ENCODE assay signal across 13 cellular contexts in genomic region chr13:85675508-85675907, GRCh38.
DNase-seq lines count a peak whose midpoint lies in the region; ATAC-seq and TF ChIP-seq lines count a peak whose summit lies in the region.
"Had no signal": no experiment of that assay in that cellular context is flagged by ENCODE, and none has a peak within 500 bp of the region (broad histone marks: within the 10 kb centered on the region; RNA-seq: fewer than 3 reads in every experiment).

No MANE protein-coding gene starts in this region.

- H3K9me3 ChIP-seq in Karpas-422 (ENCODE audit: low read length): peaks cover 3% of the 10 kb centered on the region; the same call in 1 of the 2 replicates
- H3K9me3 ChIP-seq: HAP-1 had no signal

- no peak overlapping the region for H3K9ac ChIP-seq in Karpas-422 (ENCODE audit: low read length)

- H3K27ac Mint-ChIP-seq in GM23338: 0 out of 2 replicates have a peak overlapping the region, but pooled peaks have one; percentile 5
- H3K27ac Mint-ChIP-seq: CD4-positive, alpha-beta memory T cell had no signal

- ATAC-seq in GM23338 (no peak), GM21367 (IDR thresholded peaks at IDR 0.05; ENCODE audit: unreplicated experiment) (no peak)

- no peak overlapping the region for H3K27ac ChIP-seq in GM23338 (ENCODE audit: low read depth)
- no peak overlapping the region for H3K27ac ChIP-seq in Karpas-422 (ENCODE audit: low read length)

- no peak for TF ChIP-seq CTCF in GM23338 (conservative IDR thresholded peaks at IDR 0.05; ENCODE audit: low read depth in 2 of 2)

- H3K4me3 ChIP-seq in GM23338: no peak overlapping the region
- H3K4me3 ChIP-seq in Karpas-422 (ENCODE audit: low read length): no peak overlapping the region
- H3K4me3 ChIP-seq: HAP-1 had no signal

- H3K4me2 ChIP-seq in GM23338 (no peak overlapping the region), Karpas-422 (ENCODE audit: low read depth, low read length, poor library complexity, severe bottlenecking) (no peak overlapping the region)

- no peaks in the 10 kb centered on the region for H3K27me3 ChIP-seq in GM23338 (ENCODE audit: insufficient read depth)
- no peaks in the 10 kb centered on the region for H3K27me3 ChIP-seq in Karpas-422 (ENCODE audit: low read length)

- no peaks in the 10 kb centered on the region for H3K36me3 ChIP-seq in GM23338 (ENCODE audit: insufficient read depth)
- peaks cover 5% of the 10 kb centered on the region; the same call in 1 of the 2 replicates for H3K36me3 ChIP-seq in Karpas-422 (ENCODE audit: insufficient read depth, low read length)
- H3K36me3 ChIP-seq: HAP-1 had no signal

- H3K27me3 Mint-ChIP-seq in GM23338 (ENCODE audit: insufficient read depth, low read depth, poor library complexity): peaks cover 7% of the 10 kb centered on the region
- H3K27me3 Mint-ChIP-seq: CD4-positive, alpha-beta memory T cell had no signal

- H3K4me1 Mint-ChIP-seq in GM23338: no peaks in the 10 kb centered on the region; the same call in 2 of the 3 replicates
- H3K4me1 Mint-ChIP-seq: CD4-positive, alpha-beta memory T cell had no signal

- H3K79me2 ChIP-seq in GM23338 (replicated peaks; ENCODE audit: insufficient read depth): peaks cover 27% of the 10 kb centered on the region
- no peaks in the 10 kb centered on the region for H3K79me2 ChIP-seq in Karpas-422 (ENCODE audit: low read length)

- no peak overlapping the region for H2AFZ ChIP-seq in GM23338
- H2AFZ ChIP-seq in Karpas-422 (ENCODE audit: low read length): peak overlapping the region; percentile 73

- H3F3A ChIP-seq in GM23338 (replicated peaks; ENCODE audit: low read depth): no peaks in the 10 kb centered on the region

- peak; percentile 25 for DNase-seq in NCI-H82 (lab: John Stamatoyannopoulos, UW)
- DNase-seq in NCI-H82 treated with DMSO at 0.1 percent for 48 hours (lab: John Stamatoyannopoulos, UW; ENCODE audit: unreplicated experiment): no peak
- DNase-seq in GM23338 (ENCODE audit: low spot score): peak; percentile 14
- no peak for DNase-seq in Karpas-422
- DNase-seq in GF-D8 (lab: John Stamatoyannopoulos, UW): no peak
- DNase-seq: C1 segment of cervical spinal cord; Caco-2; CD4-positive, alpha-beta memory T cell; DMS153; DMS79 treated with DMSO at 0.1 percent for 48 hours; GOT3 had no signal

- H3K4me1 ChIP-seq in GM23338 (ENCODE audit: insufficient read depth) (no peaks in the 10 kb centered on the region), Karpas-422 (ENCODE audit: low read length) (no peaks in the 10 kb centered on the region)
- H3K4me1 ChIP-seq: Caco-2, HAP-1 had no signal

- H3K36me3 Mint-ChIP-seq in GM23338 (ENCODE audit: low read depth): peaks cover 40% of the 10 kb centered on the region
- H3K36me3 Mint-ChIP-seq: CD4-positive, alpha-beta memory T cell had no signal

- H3K9me2 ChIP-seq in GM23338 (ENCODE audit: insufficient read depth): no peaks in the 10 kb centered on the region
- H3K9me2 ChIP-seq in Karpas-422 (replicated peaks; ENCODE audit: insufficient read depth, low read length): no peaks in the 10 kb centered on the region

- H3K9me3 Mint-ChIP-seq in GM23338: peaks cover 9% of the 10 kb centered on the region; the same call in 2 of the 3 replicates

- H4K20me1 ChIP-seq in GM23338 (replicated peaks; ENCODE audit: insufficient read depth) (no peaks in the 10 kb centered on the region), Karpas-422 (ENCODE audit: insufficient read depth, low read depth, low read length) (no peaks in the 10 kb centered on the region)

- no peak overlapping the region for H3K4me3 Mint-ChIP-seq in GM23338
- H3K4me3 Mint-ChIP-seq: CD4-positive, alpha-beta memory T cell had no signal

TF ChIP-seq in GM23338, 12 proteins besides CTCF, POLR2A, EP300 and RAD21 (continues in another document):
- no peak for TF ChIP-seq JUNB (IDR thresholded peaks at IDR 0.05; ENCODE audit: unreplicated experiment)
- no peak for TF ChIP-seq EZH2 (IDR thresholded peaks at IDR 0.05; ENCODE audit: low read depth, unreplicated experiment)
- no peak for TF ChIP-seq ZNF114 (CRISPR knock-in tag; IDR thresholded peaks at IDR 0.05)
- no peak for TF ChIP-seq POLR2AphosphoS5 (IDR thresholded peaks at IDR 0.05; ENCODE audit: low read depth)
- no peak for TF ChIP-seq EZH2phosphoT487 (IDR thresholded peaks at IDR 0.05; ENCODE audit: unreplicated experiment)
- no peak for TF ChIP-seq ETS1 (IDR thresholded peaks at IDR 0.05)
- TF ChIP-seq STAT1 (IDR thresholded peaks at IDR 0.05; ENCODE audit: unreplicated experiment): no peak
- no peak for TF ChIP-seq ZNF331 (CRISPR knock-in tag; IDR thresholded peaks at IDR 0.05; ENCODE audit: low read depth)
- TF ChIP-seq CREB1 (CRISPR knock-in tag; IDR thresholded peaks at IDR 0.05; ENCODE audit: low read depth): no peak
- no peak for TF ChIP-seq NANOG (IDR thresholded peaks at IDR 0.05; ENCODE audit: borderline replicate concordance)
- no peak for TF ChIP-seq ZNF462 (CRISPR knock-in tag; IDR thresholded peaks at IDR 0.05)

Comparison
In these comparisons a context has a peak if more than half of its experiments do, and no peak if none do; other contexts are left out.
1. DNase-seq: peak in NCI-H82 (single experiment) and GM23338 (single experiment); none in NCI-H82 treated with DMSO at 0.1 percent for 48 hours (single experiment), Karpas-422 (single experiment) and GF-D8 (single experiment).